33 cellular contexts compared by ENCODE assay signal in genomic region chr1:158810311-158810710, GRCh38. TPM values are rescaled to one million over a fixed set of nuclear protein-coding genes. Genes with fewer than 3 reads are reported as not detected.
DNase-seq lines count a peak whose midpoint lies in the region; TF ChIP-seq lines count a peak whose summit lies in the region.
"Had no signal": no experiment of that assay in that cellular context is flagged by ENCODE, and none has a peak within 500 bp of the region (broad histone marks: within the 10 kb centered on the region; RNA-seq: fewer than 3 reads in every experiment).

No MANE protein-coding gene starts in this region.

- no peaks in the 10 kb centered on the region for H3F3A ChIP-seq in Loucy (ENCODE audit: low read depth)

- H3K4me1 ChIP-seq in Loucy (ENCODE audit: insufficient read depth, low read length, poor library complexity, severe bottlenecking) (no peaks in the 10 kb centered on the region), osteoblast (ENCODE audit: insufficient read depth, low read length) (no peaks in the 10 kb centered on the region)
- H3K4me1 ChIP-seq: pancreas, suprapubic skin had no signal

- H3K27ac ChIP-seq in osteoblast (ENCODE audit: low read depth, low read length) (no peak overlapping the region), brain microvascular endothelial cell (no peak overlapping the region)
- H3K27ac ChIP-seq: hepatocyte, pancreas, RWPE1, suprapubic skin had no signal

- H2AFZ ChIP-seq in Loucy (ENCODE audit: low read length) (0 out of 2 replicates have a peak overlapping the region, but pooled peaks have one; percentile 33), osteoblast (ENCODE audit: low read length) (no peak overlapping the region)
- H2AFZ ChIP-seq: GM23338, hepatocyte had no signal

- H3K9me3 ChIP-seq in Loucy (ENCODE audit: insufficient read depth, low read depth, low read length) (no peaks in the 10 kb centered on the region), osteoblast (ENCODE audit: low read depth, low read length) (no peaks in the 10 kb centered on the region)
- H3K9me3 ChIP-seq: pancreas, SK-N-SH, suprapubic skin had no signal

- peak; percentile 82 for DNase-seq in SIG-M5 treated with dmso at 0.1 percent for 504 hours (lab: John Stamatoyannopoulos, UW; ENCODE audit: unreplicated experiment)
- DNase-seq in SIG-M5 (lab: John Stamatoyannopoulos, UW) = no peak
- peak; percentile 73 for DNase-seq in SKM-1 treated with dmso at 0.1 percent for 144 hours (lab: John Stamatoyannopoulos, UW; ENCODE audit: unreplicated experiment)
- peak; percentile 34 for DNase-seq in osteoblast (ENCODE audit: insufficient read length, low spot score, missing footprints)
- no peak for DNase-seq in NCI-H1694 treated with DMSO at 0.1 percent for 48 hours (lab: John Stamatoyannopoulos, UW)
- no peak for DNase-seq in brain microvascular endothelial cell
- DNase-seq in activated CD8-positive, alpha-beta memory T cell treated with anti-CD3 and anti-CD28 coated beads, Interleukin-2, amount 50 U/mL, for 48 hours = no peak
- DNase-seq: 8988T; activated CD4-positive, alpha-beta T cell treated with anti-CD3 and anti-CD28 coated beads for 1 hour; activated CD8-positive, alpha-beta T cell treated with anti-CD3 and anti-CD28 coated beads for 36 hours; activated naive CD4-positive, alpha-beta T cell treated with anti-CD3 and anti-CD28 coated beads, Interleukin-2, amount 50 U/mL, for 16 hours; amniotic stem cell; CD8-positive, alpha-beta T cell; cerebellar nuclear complex; mammary epithelial cell; NCI-H1436; NCI-H345; pancreas; SK-N-SH; stimulated activated naive CD4-positive, alpha-beta T cell treated with Interleukin-2 at 50 U/mL for 16 hours; T-helper 2 cell had no signal

- H3K27me3 ChIP-seq in Loucy (ENCODE audit: insufficient read depth, low read length, poor library complexity, severe bottlenecking) = no peaks in the 10 kb centered on the region
- H3K27me3 ChIP-seq in osteoblast (ENCODE audit: insufficient read depth, low read length) = no peaks in the 10 kb centered on the region
- no peaks in the 10 kb centered on the region for H3K27me3 ChIP-seq in brain microvascular endothelial cell (replicated peaks)
- H3K27me3 ChIP-seq: hepatocyte, pancreas, suprapubic skin had no signal

- H4K20me1 ChIP-seq in Loucy (ENCODE audit: insufficient read depth, low read length, poor library complexity, severe bottlenecking) (no peaks in the 10 kb centered on the region), osteoblast (ENCODE audit: insufficient read depth, low read length) (no peaks in the 10 kb centered on the region)

- TF ChIP-seq CTCF in Loucy (conservative IDR thresholded peaks at IDR 0.05; ENCODE audit: low read length) (no peak), osteoblast (IDR thresholded peaks at IDR 0.05; ENCODE audit: extremely low read depth, low read depth, low read length) (no peak), brain microvascular endothelial cell (IDR thresholded peaks at IDR 0.05; ENCODE audit: low read depth, low read length, missing control alignments) (no peak)

- H3K9me2 ChIP-seq in Loucy (replicated peaks; ENCODE audit: low read depth, low read length) = no peaks in the 10 kb centered on the region
- H3K9me2 ChIP-seq: SK-N-SH had no signal

- H3K9ac ChIP-seq in Loucy (ENCODE audit: low read depth, low read length, poor library complexity, severe bottlenecking) = no peak overlapping the region
- H3K9ac ChIP-seq: SK-N-SH had no signal

- H3K36me3 ChIP-seq in Loucy (ENCODE audit: insufficient read depth, low read length) (no peaks in the 10 kb centered on the region), osteoblast (ENCODE audit: insufficient read depth, low read length) (no peaks in the 10 kb centered on the region), brain microvascular endothelial cell (replicated peaks) (no peaks in the 10 kb centered on the region)
- H3K36me3 ChIP-seq: pancreas, suprapubic skin had no signal

- H3K4me3 ChIP-seq in Loucy (ENCODE audit: low read length, poor library complexity, severe bottlenecking) (no peak overlapping the region), osteoblast (ENCODE audit: insufficient read depth, low read length) (no peak overlapping the region), brain microvascular endothelial cell (ENCODE audit: low read depth, low read length) (no peak overlapping the region)
- H3K4me3 ChIP-seq: GM23338, hepatocyte, pancreas, skin epidermis, suprapubic skin had no signal

- in situ Hi-C loops in brain microvascular endothelial cell (cut with HindIII; ENCODE audit: low pct_ligation_motif_present, low sequenced_read_pairs) = no loop called here

- no peak overlapping the region for H3K4me2 ChIP-seq in Loucy (ENCODE audit: low read depth, low read length, poor library complexity, severe bottlenecking)
- H3K4me2 ChIP-seq in osteoblast (ENCODE audit: insufficient read depth, low read length) = no peak overlapping the region
- H3K4me2 ChIP-seq: GM23338, hepatocyte, SK-N-SH had no signal

- no peaks in the 10 kb centered on the region for H3K79me2 ChIP-seq in Loucy (ENCODE audit: insufficient read depth, low read length)
- H3K79me2 ChIP-seq in osteoblast (ENCODE audit: insufficient read depth, low read length) = no peaks in the 10 kb centered on the region
- H3K79me2 ChIP-seq: hepatocyte had no signal

RNA-seq across cellular contexts. Expression of gene MNDA, which starts 20.8 kb away (rescaled TPM):
- under 0.01 TPM in 1 of 2 replicates, not detected in the other for total RNA-seq in osteoblast
- total RNA-seq: activated CD8-positive, alpha-beta T cell treated with anti-CD3 and anti-CD28 coated beads for 36 hours; activated T-helper 17 cell treated with anti-CD3 and anti-CD28 coated beads, Interleukin-2, amount 50 U/mL, for 72 hours; CD8-positive, alpha-beta T cell; Daoy; GM23338; hepatocyte; mammary epithelial cell; MCF 10A; renal cortical epithelial cell had no signal

RNA-seq across cellular contexts. Expression of gene OR6N2, which starts 29.3 kb away (rescaled TPM):
- total RNA-seq in osteoblast = not detected in 2 replicates
- total RNA-seq: activated CD8-positive, alpha-beta T cell treated with anti-CD3 and anti-CD28 coated beads for 36 hours; activated T-helper 17 cell treated with anti-CD3 and anti-CD28 coated beads, Interleukin-2, amount 50 U/mL, for 72 hours; CD8-positive, alpha-beta T cell; Daoy; frontal cortex; GM23338; hepatocyte; mammary epithelial cell; MCF 10A; pancreas; renal cortical epithelial cell; suprapubic skin; urinary bladder had no signal

RNA-seq across cellular contexts. Expression of gene OR6N1, which starts 38.3 kb away (rescaled TPM):
- not detected in 2 replicates for total RNA-seq in osteoblast
- total RNA-seq: activated CD8-positive, alpha-beta T cell treated with anti-CD3 and anti-CD28 coated beads for 36 hours; activated T-helper 17 cell treated with anti-CD3 and anti-CD28 coated beads, Interleukin-2, amount 50 U/mL, for 72 hours; CD8-positive, alpha-beta T cell; Daoy; frontal cortex; GM23338; hepatocyte; mammary epithelial cell; MCF 10A; pancreas; renal cortical epithelial cell; suprapubic skin; urinary bladder had no signal

RNA-seq across cellular contexts. Expression of gene OR6K6, which starts 55.8 kb away (rescaled TPM):
- not detected in 2 replicates for total RNA-seq in osteoblast
- total RNA-seq: activated CD8-positive, alpha-beta T cell treated with anti-CD3 and anti-CD28 coated beads for 36 hours; activated T-helper 17 cell treated with anti-CD3 and anti-CD28 coated beads, Interleukin-2, amount 50 U/mL, for 72 hours; CD8-positive, alpha-beta T cell; Daoy; frontal cortex; GM23338; hepatocyte; mammary epithelial cell; MCF 10A; pancreas; renal cortical epithelial cell; suprapubic skin; urinary bladder had no signal

Comparison
In these comparisons a context has a peak if more than half of its experiments do, and no peak if none do; other contexts are left out.
1. DNase-seq: peak in SIG-M5 treated with dmso at 0.1 percent for 504 hours (single experiment), SKM-1 treated with dmso at 0.1 percent for 144 hours (single experiment) and osteoblast (single experiment); none in SIG-M5 (single experiment), NCI-H1694 treated with DMSO at 0.1 percent for 48 hours (single experiment), brain microvascular endothelial cell (single experiment) and activated CD8-positive, alpha-beta memory T cell treated with anti-CD3 and anti-CD28 coated beads, Interleukin-2, amount 50 U/mL, for 48 hours (single experiment).